In genomic region chr17:28544402-28545140, GRCh38 we compare ENCODE assay signal across 1 cellular context.
TF ChIP-seq lines count a peak whose summit lies in the region.

No MANE protein-coding gene starts in this region.

TF ChIP-seq in GM23338, 12 proteins besides CTCF, POLR2A, EP300 and RAD21 (continued from another document):
- TF ChIP-seq EZH2 (IDR thresholded peaks at IDR 0.05; ENCODE audit: low read depth, unreplicated experiment): no peak
- no peak for TF ChIP-seq NANOG (IDR thresholded peaks at IDR 0.05; ENCODE audit: borderline replicate concordance)
- no peak for TF ChIP-seq REST (IDR thresholded peaks at IDR 0.05; ENCODE audit: unreplicated experiment)
- TF ChIP-seq ETS1 (IDR thresholded peaks at IDR 0.05): no peak
- no peak for TF ChIP-seq EZH2phosphoT487 (IDR thresholded peaks at IDR 0.05; ENCODE audit: unreplicated experiment)
- no peak for TF ChIP-seq STAT1 (IDR thresholded peaks at IDR 0.05; ENCODE audit: unreplicated experiment)
- TF ChIP-seq CREB1 (CRISPR knock-in tag; IDR thresholded peaks at IDR 0.05; ENCODE audit: low read depth): no peak
